In genomic region chr20:3765171-3765887, GRCh38 we compare ENCODE assay signal across 16 cellular contexts. TPM values are rescaled to one million over a fixed set of nuclear protein-coding genes. Genes with fewer than 3 reads are reported as not detected.
A peak's percentile ranks its signal among the peaks of the same experiment; 100 is the strongest.
DNase-seq lines count a peak whose midpoint lies in the region; ATAC-seq, FAIRE-seq and TF ChIP-seq lines count a peak whose summit lies in the region.
"Had no signal": no experiment of that assay in that cellular context is flagged by ENCODE, and none has a peak within 500 bp of the region (broad histone marks: within the 10 kb centered on the region; RNA-seq: fewer than 3 reads in every experiment).

No MANE protein-coding gene starts in this region.

- no peaks in the 10 kb centered on the region for H3K27me3 ChIP-seq in GM12878 (replicated peaks in 1 of 2; ENCODE audit: control insufficient read depth in 2 of 2, insufficient read depth in 2 of 2, low read length in 1 of 2)
- no peaks in the 10 kb centered on the region for H3K27me3 ChIP-seq in neuronal stem cell (ENCODE audit: control insufficient read depth in 3 of 3, insufficient read depth in 3 of 3, low read depth in 1 of 3, low read length in 3 of 3)

- SMC1A ChIA-PET in GM12878 (lab: Charles Lee; ENCODE audit: uncharacterized antibody, unreplicated experiment), result interaction anchor here (0.7 kb wide), 1 partner anchor 80 kb away, joined by 3 read pairs; no protein-coding TSS in a partner anchor

- H3K9me3 ChIP-seq in GM12878 (replicated peaks; ENCODE audit: control insufficient read depth, insufficient read depth, low read length) (no peaks in the 10 kb centered on the region), neuronal stem cell (replicated peaks in 1 of 2; ENCODE audit: control insufficient read depth in 2 of 2, insufficient read depth in 1 of 2, low read depth in 1 of 2, low read length in 2 of 2) (no peaks in the 10 kb centered on the region)

- peaks cover 1% of the 10 kb centered on the region for H3K36me3 Mint-ChIP-seq in IgD-negative memory B cell

- H3K4me2 ChIP-seq in GM12878 (ENCODE audit: control insufficient read depth, insufficient read depth) (peak overlapping the region; percentile 36), neuronal stem cell (ENCODE audit: insufficient read depth, low read length, poor library complexity, severe bottlenecking) (no peak overlapping the region)

- DNase-seq in DMS53 (lab: John Stamatoyannopoulos, UW) (peak; percentile 34), DMS53 treated with DMSO at 0.1 percent for 48 hours (lab: John Stamatoyannopoulos, UW; ENCODE audit: unreplicated experiment) (no peak), GM12878 (ENCODE audit: low read depth, low spot score) (no peak), neuronal stem cell (ENCODE audit: low spot score) (no peak), head of caudate nucleus (no peak)
- DNase-seq: activated CD4-positive, alpha-beta T cell treated with anti-CD3 and anti-CD28 coated beads for 4 hours; activated naive CD4-positive, alpha-beta T cell; DMS 273 treated with DMSO at 0.1 percent for 48 hours; NCI-H446; stimulated activated CD4-positive, alpha-beta T cell treated with anti-CD3 and anti-CD28 coated beads, Interleukin-4, amount 100 ng/mL, for 4 hours had no signal

- no peak overlapping the region for H4K91ac ChIP-seq in neuronal stem cell (ENCODE audit: low read depth, low read length, poor library complexity)

- H3K4me1 ChIP-seq in GM12878 (ENCODE audit: control insufficient read depth, insufficient read depth, low read length) (peaks cover 29% of the 10 kb centered on the region), neuronal stem cell (ENCODE audit: control insufficient read depth in 2 of 2, insufficient read depth in 1 of 2, low read depth in 1 of 2, low read length in 2 of 2) (peaks cover 21% of the 10 kb centered on the region in 2 donors)

- TF ChIP-seq EP300 in GM12878 (IDR thresholded peaks at IDR 0.05; ENCODE audit: borderline replicate concordance in 1 of 2, control insufficient read depth in 1 of 2, low read depth in 2 of 2, low read length in 2 of 2), result no peak

- TF ChIP-seq CTCF in GM12878 (IDR thresholded peaks at IDR 0.05 in 2 of 3, conservative IDR thresholded peaks at IDR 0.05 in 1 of 3; ENCODE audit: control insufficient read depth in 2 of 3, extremely low read depth in 1 of 3, insufficient read depth in 1 of 3, low read depth in 3 of 3, low read length in 3 of 3), result no peak

- H3K27ac ChIP-seq in GM12878 (ENCODE audit: control insufficient read depth, insufficient read depth) (peak overlapping the region; percentile 20; the same call in 1 of the 2 replicates), neuronal stem cell (replicated peaks; ENCODE audit: low read length) (no peak overlapping the region)
- H3K27ac ChIP-seq: 22Rv1 had no signal

- TF ChIP-seq POLR2A in GM12878 (IDR thresholded peaks at IDR 0.05; ENCODE audit: low read depth, low read length), result no peak

- H4K20me1 ChIP-seq in GM12878 (ENCODE audit: control insufficient read depth, insufficient read depth), result no peaks in the 10 kb centered on the region

- H3K9ac ChIP-seq in GM12878 (ENCODE audit: control insufficient read depth, insufficient read depth, low read length) (peak overlapping the region; percentile 37; the same call in 1 of the 2 replicates), neuronal stem cell (ENCODE audit: low read depth, low read length, poor library complexity) (no peak overlapping the region)

- H3K4me3 ChIP-seq in GM12878, result no peak overlapping the region
- H3K4me3 ChIP-seq in neuronal stem cell (ENCODE audit: low read length in 2 of 2), result no peak overlapping the region

- H2AK5ac ChIP-seq in neuronal stem cell (ENCODE audit: low read depth, low read length), result peak overlapping the region; percentile 84

- H3K4me1 Mint-ChIP-seq in IgD-negative memory B cell, result peaks cover 10 to 25% (median 18%) of the 10 kb centered on the region in 3 donors

- POLR2A ChIA-PET in GM12878 (lab: Charles Lee), result interaction anchor here (0.5 to 1.6 kb wide), 3 partner anchors 12 to 103 kb away, joined by 3 to 5 read pairs (median 3); no protein-coding TSS in a partner anchor

- no peak overlapping the region for H2BK15ac ChIP-seq in neuronal stem cell (ENCODE audit: low read length)

- H2BK12ac ChIP-seq in neuronal stem cell (ENCODE audit: low read length), result no peak overlapping the region

- WGBS in GM12878 (ENCODE audit: insufficient coverage, insufficient replicate concordance, low lambda C conversion rate, missing lambda C conversion rate), result 41% methylated on average over 4 of the region's 4 CpGs
- no CpG with 5 or more reads among the region's 4 CpGs for WGBS in neuronal stem cell (ENCODE audit: extremely low coverage in 2 of 2, insufficient read length in 2 of 2, insufficient replicate concordance in 1 of 2), 2 donors

- no peaks in the 10 kb centered on the region for H3K27me3 Mint-ChIP-seq in IgD-negative memory B cell

- no peak overlapping the region for H2BK5ac ChIP-seq in neuronal stem cell (ENCODE audit: low read length)

- H3K18ac ChIP-seq in neuronal stem cell (ENCODE audit: low read length), result no peak overlapping the region

- FAIRE-seq in GM12878 (lab: Jason Lieb, UNC), result no peak
- FAIRE-seq: GM12891 had no signal

- peaks cover 28% of the 10 kb centered on the region for H3K79me1 ChIP-seq in neuronal stem cell (ENCODE audit: low read depth, low read length)

- intact Hi-C loops in GM12878 (cut with micrococcal nuclease; ENCODE audit: unreplicated experiment) (loop anchor here (5.0 kb wide), 2 partner anchors 48 to 88 kb away; no protein-coding TSS in a partner anchor), head of caudate nucleus (cut with DNase I) (no loop called here)

- no peaks in the 10 kb centered on the region; a peak in 1 of 4 replicates for H3K36me3 ChIP-seq in GM12878 (ENCODE audit: control insufficient read depth in 2 of 2, insufficient read depth in 2 of 2, low read length in 1 of 2)
- H3K36me3 ChIP-seq in neuronal stem cell (replicated peaks in 1 of 2; ENCODE audit: control insufficient read depth in 2 of 2, insufficient read depth in 2 of 2, low read length in 2 of 2), result peaks cover 0 to 8% of the 10 kb centered on the region in 2 donors

- CTCF ChIA-PET in GM12878 (lab: Yijun Ruan, JAX), result interaction anchor here (0.7 to 5.7 kb wide), 3 partner anchors 12 to 90 kb away, joined by 3 to 52 read pairs (median 5); no protein-coding TSS in a partner anchor

- RAD21 ChIA-PET in GM12878 (lab: Charles Lee; ENCODE audit: unreplicated experiment), result interaction anchor here (0.5 to 1.4 kb wide), 2 partner anchors 55 to 262 kb away, joined by 3 to 4 read pairs; partner anchors contain the start of gene AP5S1

- no peak for ATAC-seq in GM12878
- ATAC-seq in HG03196 (IDR thresholded peaks at IDR 0.05; ENCODE audit: unreplicated experiment), result no peak
- ATAC-seq in HG03354 (IDR thresholded peaks at IDR 0.05; ENCODE audit: poor library complexity, severe bottlenecking, unreplicated experiment), result no peak

- TSS peak; percentile 52 for BruUV-seq in GM12878 (replicated peaks; lab: Mats Ljungman, UMichigan)

- no peak overlapping the region for H4K8ac ChIP-seq in neuronal stem cell (ENCODE audit: low read depth, low read length)

- peaks cover 14% of the 10 kb centered on the region for H3K79me2 ChIP-seq in GM12878 (ENCODE audit: control insufficient read depth, insufficient read depth, low read length)

- in situ Hi-C loops in GM12878 (cut with MboI), result no loop called here

- no peak overlapping the region for H2BK120ac ChIP-seq in neuronal stem cell (ENCODE audit: low read depth, low read length)

- H2AFZ ChIP-seq in GM12878 (ENCODE audit: control insufficient read depth, low read depth, low read length) (no peak overlapping the region), neuronal stem cell (ENCODE audit: low read length) (no peak overlapping the region)

- H3K4ac ChIP-seq in neuronal stem cell (ENCODE audit: low read length), result no peak overlapping the region

- H3K14ac ChIP-seq in neuronal stem cell (ENCODE audit: low read length), result no peak overlapping the region

- H3K4me3 Mint-ChIP-seq in IgD-negative memory B cell, result peak overlapping the region in 3 of 4 donors; percentile 6 to 94 (median 56)

- H3K23ac ChIP-seq in neuronal stem cell (ENCODE audit: low read depth, low read length, poor library complexity), result peak overlapping the region; percentile 73

- TF ChIP-seq RAD21 in GM12878 (IDR thresholded peaks at IDR 0.05; ENCODE audit: insufficient read depth, low read depth, low read length), result no peak

- no peaks in the 10 kb centered on the region for H3K9me3 Mint-ChIP-seq in IgD-negative memory B cell

- peak overlapping the region in 1 of 3 donors; percentile 28 for H3K27ac Mint-ChIP-seq in IgD-negative memory B cell

RNA-seq across cellular contexts. Expression of gene ADISSP, which starts 2.2 kb away (rescaled TPM):
- polyA plus RNA-seq in IgD-negative memory B cell (30.0 TPM), GM12878 (2011; rRNA removed) (6.9 and 22.6 TPM in 2 replicates), GM12878 (2014; fragmentation: Illumina TruSeq; extraction: Trizol) (2.3 and 17.5 TPM in 2 replicates), GM12878 (2014; fragmentation: Nextera tagmentation; extraction: Ambion mirVana) (1 to 10 TPM in 1 of 2 experiments, under 1 TPM in 1; 0.80 to 7.6 TPM), GM12878 (2014; rRNA removed) (50.2 and 62.0 TPM in 2 replicates), GM12878 (2016; fragmentation: Nextera tagmentation; extraction: Ambion mirVana) (10 to 100 TPM; 90.8 to 96.3 TPM)
- 2.7 and 3.8 TPM in 2 replicates for total RNA-seq in GM12878 (2013; cell fraction: nucleolus; rRNA removed)
- total RNA-seq in GM12878 (2014; rRNA removed) (59.2 and 64.5 TPM in 2 replicates), GM12878 (2014; rRNA removed; fragmentation: Illumina TruSeq; extraction: Trizol) (25.2 and 27.1 TPM in 2 replicates), GM12878 (2021) (65.9 and 67.5 TPM in 2 replicates)
- polyA plus RNA-seq in GM12878 (2011; ENCODE audit: low read depth), result 5.7 TPM
- 42.5 and 66.1 TPM in 2 replicates for polyA plus RNA-seq in GM12878 (2011; cell fraction: cytosol; rRNA removed)
- 25.9 and 34.8 TPM in 2 replicates for polyA plus RNA-seq in GM12878 (2011; cell fraction: nucleus; rRNA removed)
- 22.4 and 26.6 TPM in 2 replicates for polyA plus RNA-seq in GM12878 (2012)
- polyA minus RNA-seq in GM12878 (2011; rRNA and poly(A)+ RNA removed), result 16.0 and 29.6 TPM in 2 replicates
- polyA minus RNA-seq in GM12878 (2011; cell fraction: cytosol; rRNA and poly(A)+ RNA removed), result 16.8 and 25.3 TPM in 2 replicates
- 6.3 and 9.6 TPM in 2 replicates for polyA minus RNA-seq in GM12878 (2011; cell fraction: nucleus; rRNA and poly(A)+ RNA removed)
- 57.7 TPM for polyA plus RNA-seq in neuronal stem cell (2013, experiment 1 of 2)
- polyA plus RNA-seq in neuronal stem cell (2013, experiment 2 of 2), result 57.2 TPM

RNA-seq across cellular contexts. Expression of gene SPEF1, which starts 15.9 kb away (rescaled TPM):
- polyA plus RNA-seq in IgD-negative memory B cell (not detected), GM12878 (2011; rRNA removed) (not detected in 2 replicates), GM12878 (2014; fragmentation: Illumina TruSeq; extraction: Trizol) (not detected in 2 replicates), GM12878 (2014; fragmentation: Nextera tagmentation; extraction: Ambion mirVana) (not detected), GM12878 (2014; rRNA removed) (0.06 and 0.12 TPM in 2 replicates), GM12878 (2016; fragmentation: Nextera tagmentation; extraction: Ambion mirVana) (not detected)
- not detected in 2 replicates for total RNA-seq in GM12878 (2013; cell fraction: nucleolus; rRNA removed)
- total RNA-seq in GM12878 (2014; rRNA removed) (not detected in 2 replicates), GM12878 (2014; rRNA removed; fragmentation: Illumina TruSeq; extraction: Trizol) (not detected in 2 replicates), GM12878 (2021) (not detected in 2 replicates)
- polyA plus RNA-seq in GM12878 (2011; ENCODE audit: low read depth), result not detected
- not detected in 2 replicates for polyA plus RNA-seq in GM12878 (2011; cell fraction: cytosol; rRNA removed)
- 0.18 and 0.29 TPM in 2 replicates for polyA plus RNA-seq in GM12878 (2011; cell fraction: nucleus; rRNA removed)
- 0.09 TPM in 1 of 2 replicates, not detected in the other for polyA plus RNA-seq in GM12878 (2012)
- polyA minus RNA-seq in GM12878 (2011; rRNA and poly(A)+ RNA removed), result not detected in 2 replicates
- polyA minus RNA-seq in GM12878 (2011; cell fraction: cytosol; rRNA and poly(A)+ RNA removed), result not detected in 2 replicates
- polyA minus RNA-seq in GM12878 (2011; cell fraction: nucleus; rRNA and poly(A)+ RNA removed), result 0.12 TPM in 1 of 2 replicates, not detected in the other
- 0.13 TPM for polyA plus RNA-seq in neuronal stem cell (2013, experiment 1 of 2)
- 0.21 TPM for polyA plus RNA-seq in neuronal stem cell (2013, experiment 2 of 2)
- total RNA-seq: liver had no signal
- polyA plus RNA-seq: liver had no signal

RNA-seq across cellular contexts. Expression of gene CENPB, which starts 21.2 kb away (rescaled TPM):
- polyA plus RNA-seq in IgD-negative memory B cell, result 1.1 TPM
- 8.8 and 11.3 TPM in 2 replicates for total RNA-seq in GM12878 (2013; cell fraction: nucleolus; rRNA removed)
- total RNA-seq in GM12878 (2014; rRNA removed), result 56.6 and 68.6 TPM in 2 replicates
- 24.4 and 27.6 TPM in 2 replicates for total RNA-seq in GM12878 (2014; rRNA removed; fragmentation: Illumina TruSeq; extraction: Trizol)
- 68.3 and 71.2 TPM in 2 replicates for total RNA-seq in GM12878 (2021)
- polyA plus RNA-seq in GM12878 (2011; ENCODE audit: low read depth), result 12.5 TPM
- polyA plus RNA-seq in GM12878 (2011; rRNA removed), result 4.3 and 7.1 TPM in 2 replicates
- 8.8 and 12.2 TPM in 2 replicates for polyA plus RNA-seq in GM12878 (2011; cell fraction: cytosol; rRNA removed)
- polyA plus RNA-seq in GM12878 (2011; cell fraction: nucleus; rRNA removed), result 9.5 and 12.9 TPM in 2 replicates
- polyA plus RNA-seq in GM12878 (2012), result 24.5 and 35.6 TPM in 2 replicates
- polyA plus RNA-seq in GM12878 (2014; fragmentation: Illumina TruSeq; extraction: Trizol), result 10.9 and 20.9 TPM in 2 replicates
- polyA plus RNA-seq in GM12878 (2014; fragmentation: Nextera tagmentation; extraction: Ambion mirVana), result under 1 TPM; 0.16 to 0.29 TPM
- 35.5 and 44.8 TPM in 2 replicates for polyA plus RNA-seq in GM12878 (2014; rRNA removed)
- 1 to 10 TPM; 1.6 to 2.4 TPM for polyA plus RNA-seq in GM12878 (2016; fragmentation: Nextera tagmentation; extraction: Ambion mirVana)
- 8.2 and 15.1 TPM in 2 replicates for polyA minus RNA-seq in GM12878 (2011; rRNA and poly(A)+ RNA removed)
- polyA minus RNA-seq in GM12878 (2011; cell fraction: cytosol; rRNA and poly(A)+ RNA removed), result 8.4 and 9.0 TPM in 2 replicates
- polyA minus RNA-seq in GM12878 (2011; cell fraction: nucleus; rRNA and poly(A)+ RNA removed), result 7.0 and 12.8 TPM in 2 replicates
- 21.7 TPM for polyA plus RNA-seq in neuronal stem cell (2013, experiment 1 of 2)
- polyA plus RNA-seq in neuronal stem cell (2013, experiment 2 of 2), result 21.0 TPM

RNA-seq across cellular contexts. Expression of gene CDC25B, which starts 30.8 kb away (rescaled TPM):
- polyA plus RNA-seq in IgD-negative memory B cell (20.0 TPM), GM12878 (2011; rRNA removed) (11.2 and 20.2 TPM in 2 replicates), GM12878 (2014; fragmentation: Illumina TruSeq; extraction: Trizol) (25.1 and 36.9 TPM in 2 replicates), GM12878 (2014; fragmentation: Nextera tagmentation; extraction: Ambion mirVana) (1 to 10 TPM; 4.6 to 8.6 TPM), GM12878 (2014; rRNA removed) (37.0 and 44.2 TPM in 2 replicates), GM12878 (2016; fragmentation: Nextera tagmentation; extraction: Ambion mirVana) (10 to 100 TPM; 28.4 to 28.7 TPM)
- total RNA-seq in GM12878 (2013; cell fraction: nucleolus; rRNA removed), result 19.8 and 20.9 TPM in 2 replicates
- total RNA-seq in GM12878 (2014; rRNA removed) (18.5 and 20.7 TPM in 2 replicates), GM12878 (2014; rRNA removed; fragmentation: Illumina TruSeq; extraction: Trizol) (11.2 and 13.0 TPM in 2 replicates), GM12878 (2021) (58.8 and 58.9 TPM in 2 replicates)
- 13.9 TPM for polyA plus RNA-seq in GM12878 (2011; ENCODE audit: low read depth)
- polyA plus RNA-seq in GM12878 (2011; cell fraction: cytosol; rRNA removed), result 33.1 and 37.6 TPM in 2 replicates
- 145 and 172 TPM in 2 replicates for polyA plus RNA-seq in GM12878 (2011; cell fraction: nucleus; rRNA removed)
- polyA plus RNA-seq in GM12878 (2012), result 27.8 and 28.4 TPM in 2 replicates
- polyA minus RNA-seq in GM12878 (2011; rRNA and poly(A)+ RNA removed), result 11.0 and 22.2 TPM in 2 replicates
- polyA minus RNA-seq in GM12878 (2011; cell fraction: cytosol; rRNA and poly(A)+ RNA removed), result 12.4 and 15.6 TPM in 2 replicates
- polyA minus RNA-seq in GM12878 (2011; cell fraction: nucleus; rRNA and poly(A)+ RNA removed), result 13.5 and 22.2 TPM in 2 replicates
- 31.6 TPM for polyA plus RNA-seq in neuronal stem cell (2013, experiment 1 of 2)
- 31.4 TPM for polyA plus RNA-seq in neuronal stem cell (2013, experiment 2 of 2)

RNA-seq across cellular contexts. Expression of gene HSPA12B, which starts 32.8 kb away (rescaled TPM):
- not detected for polyA plus RNA-seq in IgD-negative memory B cell
- total RNA-seq in GM12878 (2013; cell fraction: nucleolus; rRNA removed), result not detected in 2 replicates
- total RNA-seq in GM12878 (2014; rRNA removed), result not detected in 2 replicates
- not detected in 2 replicates for total RNA-seq in GM12878 (2014; rRNA removed; fragmentation: Illumina TruSeq; extraction: Trizol)
- total RNA-seq in GM12878 (2021), result not detected in 2 replicates
- polyA plus RNA-seq in GM12878 (2011; ENCODE audit: low read depth), result not detected
- not detected in 2 replicates for polyA plus RNA-seq in GM12878 (2011; rRNA removed)
- polyA plus RNA-seq in GM12878 (2011; cell fraction: cytosol; rRNA removed), result not detected in 2 replicates
- not detected in 2 replicates for polyA plus RNA-seq in GM12878 (2011; cell fraction: nucleus; rRNA removed)
- polyA plus RNA-seq in GM12878 (2012), result 0.07 and 0.09 TPM in 2 replicates
- polyA plus RNA-seq in GM12878 (2014; fragmentation: Illumina TruSeq; extraction: Trizol), result not detected in 2 replicates
- not detected for polyA plus RNA-seq in GM12878 (2014; fragmentation: Nextera tagmentation; extraction: Ambion mirVana)
- not detected in 2 replicates for polyA plus RNA-seq in GM12878 (2014; rRNA removed)
- under 1 TPM in 1 of 2 experiments, not detected in 1; 0.08 TPM for polyA plus RNA-seq in GM12878 (2016; fragmentation: Nextera tagmentation; extraction: Ambion mirVana)
- polyA minus RNA-seq in GM12878 (2011; rRNA and poly(A)+ RNA removed), result not detected in 2 replicates
- polyA minus RNA-seq in GM12878 (2011; cell fraction: cytosol; rRNA and poly(A)+ RNA removed), result not detected in 2 replicates
- polyA minus RNA-seq in GM12878 (2011; cell fraction: nucleus; rRNA and poly(A)+ RNA removed), result not detected in 2 replicates
- 0.39 TPM for polyA plus RNA-seq in neuronal stem cell (2013, experiment 1 of 2)
- polyA plus RNA-seq in neuronal stem cell (2013, experiment 2 of 2), result 0.47 TPM
